ENCODE assay signal across 10 cellular contexts in the genomic region with DNA sequence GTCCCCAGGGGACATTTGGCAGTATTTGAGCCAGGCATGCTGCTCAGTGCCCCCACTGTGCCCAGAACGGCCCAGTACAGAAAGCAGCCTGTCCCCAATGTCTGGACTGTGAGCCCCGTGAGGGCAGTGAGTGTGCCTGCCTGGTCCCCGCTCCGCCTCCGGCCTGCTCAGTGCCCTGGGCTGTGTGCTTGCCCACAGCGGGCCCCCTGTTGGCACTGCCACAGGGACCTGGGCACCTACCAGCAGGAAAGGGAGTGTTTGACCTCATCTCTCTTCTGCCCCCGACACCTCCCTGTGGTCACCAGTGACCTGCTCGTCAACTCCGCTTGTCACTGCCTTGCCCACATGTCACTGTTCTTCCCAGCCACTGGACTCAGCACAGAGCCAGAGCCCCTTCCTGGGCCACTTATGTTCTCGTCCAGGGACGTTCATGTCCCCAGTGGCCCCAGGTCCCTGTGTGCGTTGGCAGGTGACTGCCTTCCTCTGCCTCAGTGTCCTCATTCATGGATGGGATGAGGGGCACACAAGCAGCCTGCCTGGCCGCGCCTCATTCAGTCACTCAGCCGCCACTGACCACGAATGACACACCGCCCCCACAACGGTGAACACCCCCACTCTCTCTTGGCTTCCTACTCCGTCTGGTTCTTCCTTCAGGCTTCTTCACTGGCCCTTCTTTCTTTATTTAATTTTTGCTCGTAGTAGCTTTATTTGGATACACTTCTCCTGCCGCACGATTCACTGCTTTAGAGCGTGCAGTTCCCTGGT. TPM values are rescaled to one million over a fixed set of nuclear protein-coding genes. Genes with fewer than 3 reads are reported as not detected.
DNase-seq lines count a peak whose midpoint lies in the region; ATAC-seq and FAIRE-seq lines count a peak whose summit lies in the region.
"Had no signal": no experiment of that assay in that cellular context is flagged by ENCODE, and none has a peak within 500 bp of the region (broad histone marks: within the 10 kb centered on the region; RNA-seq: fewer than 3 reads in every experiment).

No MANE protein-coding gene starts in this region.

- peak overlapping the region; percentile 61 for H4K91ac ChIP-seq in trophoblast cell (ENCODE audit: low read depth, low read length)

- peak overlapping the region; percentile 10 for H3K4me3 ChIP-seq in trophoblast cell (ENCODE audit: low read depth, low read length)

- peak overlapping the region; percentile 56 for H3K4ac ChIP-seq in trophoblast cell (ENCODE audit: low read depth, low read length)

- peaks cover 45% of the 10 kb centered on the region for H3K36me3 Mint-ChIP-seq in effector memory CD8-positive, alpha-beta T cell (ENCODE audit: insufficient read depth)

- H3K27me3 ChIP-seq in trophoblast cell (ENCODE audit: insufficient read depth, low read length) = no peaks in the 10 kb centered on the region

- peak overlapping the region; percentile 44 for H2BK120ac ChIP-seq in trophoblast cell (ENCODE audit: insufficient read depth, low read length, poor library complexity)

- H3K9me3 ChIP-seq in trophoblast cell (ENCODE audit: insufficient read depth, low read depth, low read length) = no peaks in the 10 kb centered on the region

- H2BK12ac ChIP-seq in trophoblast cell (ENCODE audit: low read length) = peak overlapping the region; percentile 5

- peaks cover 23 to 29% of the 10 kb centered on the region in 2 experiments for H3K4me1 ChIP-seq in trophoblast cell (ENCODE audit: control insufficient read depth in 1 of 2, insufficient read depth in 2 of 2, low read length in 2 of 2)

- peak overlapping the region; percentile 70 for H2AK5ac ChIP-seq in trophoblast cell (ENCODE audit: low read length)

- H3K9me3 Mint-ChIP-seq in effector memory CD8-positive, alpha-beta T cell = no peaks in the 10 kb centered on the region

- no CpG with 5 or more reads among the region's 23 CpGs for WGBS in trophoblast cell (ENCODE audit: extremely low coverage, insufficient coverage, insufficient read length)

- DNase-seq in EL (peak; percentile 23), RCC 7860 (ENCODE audit: low spot score) (peak; percentile 27), trophoblast cell (no peak), NCI-H774 (lab: John Stamatoyannopoulos, UW) (no peak), HCEC 1CT (no peak)
- DNase-seq in effector memory CD8-positive, alpha-beta T cell = no peak
- DNase-seq: NCI-H526 had no signal

- peak overlapping the region; percentile 45 for H3K14ac ChIP-seq in trophoblast cell (ENCODE audit: low read length)

- H4K12ac ChIP-seq in trophoblast cell (ENCODE audit: low read depth, low read length) = no peak overlapping the region

- no peak overlapping the region for H3K9ac ChIP-seq in trophoblast cell (ENCODE audit: low read length)
- H3K9ac ChIP-seq: KMS-11 had no signal

- no peak overlapping the region for H3K23ac ChIP-seq in trophoblast cell (ENCODE audit: low read length)

- peaks cover 55% of the 10 kb centered on the region in 2 donors for H3K4me1 Mint-ChIP-seq in effector memory CD8-positive, alpha-beta T cell (ENCODE audit: low read depth in 2 of 2)

- peak overlapping the region; percentile 48 for H3K18ac ChIP-seq in trophoblast cell (ENCODE audit: low read length)

- no peaks in the 10 kb centered on the region for H3K27me3 Mint-ChIP-seq in effector memory CD8-positive, alpha-beta T cell

- no peak for ATAC-seq in effector memory CD8-positive, alpha-beta T cell (replicated peaks)
- no peak for ATAC-seq in GM19452 (IDR thresholded peaks at IDR 0.05; ENCODE audit: unreplicated experiment)

- peak overlapping the region; percentile 94 to 95 for H3K4me3 Mint-ChIP-seq in effector memory CD8-positive, alpha-beta T cell

- H2BK5ac ChIP-seq in trophoblast cell (ENCODE audit: low read depth, low read length, poor library complexity) = peak overlapping the region; percentile 38

- peak overlapping the region; percentile 75 for H3K27ac ChIP-seq in trophoblast cell (ENCODE audit: low read depth, low read length)
- H3K27ac ChIP-seq: KMS-11 had no signal

- peak overlapping the region; percentile 35 to 56 for H3K27ac Mint-ChIP-seq in effector memory CD8-positive, alpha-beta T cell

- H3K4me2 ChIP-seq in trophoblast cell (ENCODE audit: low read length) = peak overlapping the region; percentile 4
- H3K4me2 ChIP-seq: KMS-11 had no signal

- H3K79me1 ChIP-seq in trophoblast cell (ENCODE audit: low read length) = peaks cover 28% of the 10 kb centered on the region

- H4K8ac ChIP-seq in trophoblast cell (ENCODE audit: low read depth, low read length) = no peak overlapping the region

- FAIRE-seq in RCC 7860 (lab: Jason Lieb, UNC) = no peak

- peaks cover 46% of the 10 kb centered on the region in 2 experiments for H3K36me3 ChIP-seq in trophoblast cell (ENCODE audit: control insufficient read depth in 1 of 2, insufficient read depth in 2 of 2, low read length in 2 of 2)

- H3K79me2 ChIP-seq in trophoblast cell (ENCODE audit: control insufficient read depth, insufficient read depth, low read length, poor library complexity) = peaks cover 54% of the 10 kb centered on the region

- no peak overlapping the region for H2AFZ ChIP-seq in trophoblast cell (ENCODE audit: insufficient read depth, low read length, poor library complexity)

RNA-seq across cellular contexts. Expression of a gene that starts 2.8 kb away (rescaled TPM):
- polyA plus RNA-seq in trophoblast cell (2013) = 47.0 and 52.8 TPM in 2 replicates

RNA-seq across cellular contexts. Expression of a gene that starts 8.5 kb away (rescaled TPM):
- 5.3 and 5.8 TPM in 2 replicates for polyA plus RNA-seq in trophoblast cell (2013)

RNA-seq across cellular contexts. Expression of a gene that starts 25.7 kb away (rescaled TPM):
- not detected in 2 replicates for polyA plus RNA-seq in trophoblast cell (2013)
- polyA plus RNA-seq: esophagus had no signal

RNA-seq across cellular contexts. Expression of a gene that starts 28.6 kb away (rescaled TPM):
- polyA plus RNA-seq in trophoblast cell (2013) = 0.39 and 0.47 TPM in 2 replicates

RNA-seq across cellular contexts. Expression of a gene that starts 30.0 kb away (rescaled TPM):
- polyA plus RNA-seq in trophoblast cell (2013) = 0.21 TPM in 1 of 2 replicates, not detected in the other

Comparison
In these comparisons a context has a peak if more than half of its experiments do, and no peak if none do; other contexts are left out.
1. DNase-seq: peak in EL (single experiment) and RCC 7860 (single experiment); none in effector memory CD8-positive, alpha-beta T cell (0 of 3), trophoblast cell (0 of 2), NCI-H774 (single experiment) and HCEC 1CT (single experiment).